Comparison of ENCODE assay signal across 1 cellular context in the genomic region with DNA sequence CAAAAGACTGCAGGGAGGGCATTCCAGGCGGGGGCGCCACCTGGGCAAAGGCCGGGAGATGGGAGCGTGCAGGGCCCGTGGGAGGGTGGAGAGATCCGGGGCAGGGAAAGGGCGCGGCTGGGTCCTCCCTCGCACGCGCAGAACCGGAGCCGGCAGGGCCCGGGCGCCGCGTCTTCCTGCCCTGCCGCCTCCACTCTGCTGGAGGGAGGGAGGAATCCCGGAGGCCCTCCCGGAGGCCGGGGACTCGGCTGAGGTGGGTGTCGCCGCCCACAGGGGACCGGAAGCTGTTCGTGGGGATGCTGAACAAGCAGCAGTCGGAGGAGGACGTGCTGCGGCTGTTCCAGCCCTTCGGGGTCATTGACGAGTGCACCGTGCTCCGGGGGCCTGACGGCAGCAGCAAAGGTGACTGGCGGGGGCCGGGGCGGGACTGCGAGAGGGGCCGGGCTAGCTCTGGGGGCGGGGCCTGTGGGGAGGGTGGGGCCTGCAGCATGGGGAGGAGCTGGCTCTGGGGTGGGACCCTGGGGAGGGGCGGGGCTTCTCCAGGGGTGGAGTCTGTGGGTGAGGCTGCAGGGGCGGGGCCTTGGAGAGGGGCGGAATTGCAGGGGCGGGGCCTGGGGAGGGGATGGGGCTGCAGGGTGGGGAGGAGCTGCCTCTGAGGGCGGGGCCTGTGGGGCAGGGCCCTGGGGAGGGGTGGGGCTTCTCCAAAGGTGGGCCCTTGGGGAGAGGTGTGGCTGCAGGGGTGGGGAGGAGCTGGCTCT.
TF ChIP-seq lines count a peak whose summit lies in the region.

No MANE protein-coding gene starts in this region.

TF ChIP-seq in HEK293, 187 proteins besides CTCF, POLR2A, EP300 and RAD21 (continued from another document and continues in another):
- TF ChIP-seq ZNF398 (tag by site-specific recombination; IDR thresholded peaks at IDR 0.05) (peak; percentile 54), ZFP41 (tag by site-specific recombination; IDR thresholded peaks at IDR 0.05; ENCODE audit: borderline replicate concordance) (no peak), ZNF707 (tag by site-specific recombination; IDR thresholded peaks at IDR 0.05) (no peak), ZNF280C (tag by site-specific recombination; IDR thresholded peaks at IDR 0.05) (no peak), SALL2 (tag by site-specific recombination; IDR thresholded peaks at IDR 0.05; ENCODE audit: borderline replicate concordance) (no peak), HOXC10 (CRISPR knock-in tag; IDR thresholded peaks at IDR 0.05) (no peak), ZNF24 (tag by site-specific recombination; IDR thresholded peaks at IDR 0.05) (no peak), ZBTB11 (tag by site-specific recombination; conservative IDR thresholded peaks at IDR 0.05; ENCODE audit: low read depth) (peak; percentile 66), ZNF324 (tag by site-specific recombination; IDR thresholded peaks at IDR 0.05) (peak; percentile 65), ATF2 (tag by site-specific recombination; IDR thresholded peaks at IDR 0.05; ENCODE audit: low read depth) (no peak), ZNF768 (tag by site-specific recombination; IDR thresholded peaks at IDR 0.05) (no peak), ZBTB21 (tag by site-specific recombination; IDR thresholded peaks at IDR 0.05) (no peak), ZNF785 (tag by site-specific recombination; IDR thresholded peaks at IDR 0.05) (no peak), ZNF571 (tag by site-specific recombination; IDR thresholded peaks at IDR 0.05) (no peak), ZNF16 (tag by site-specific recombination; IDR thresholded peaks at IDR 0.05; ENCODE audit: low read depth) (no peak), PATZ1 (tag by site-specific recombination; IDR thresholded peaks at IDR 0.05) (peak; percentile 90), ZNF114 (tag by site-specific recombination; IDR thresholded peaks at IDR 0.05) (no peak), ZNF596 (tag by site-specific recombination; IDR thresholded peaks at IDR 0.05) (no peak), GLI4 (tag by site-specific recombination; IDR thresholded peaks at IDR 0.05) (no peak), KLF7 (tag by site-specific recombination; IDR thresholded peaks at IDR 0.05; ENCODE audit: borderline replicate concordance) (peak; percentile 77), ZEB2 (tag by site-specific recombination; IDR thresholded peaks at IDR 0.05) (peak; percentile 83), ZNF660 (tag by site-specific recombination; IDR thresholded peaks at IDR 0.05) (no peak; the same call in 1 of the 2 replicates), ZNF221 (tag by site-specific recombination; IDR thresholded peaks at IDR 0.05; ENCODE audit: borderline replicate concordance) (no peak), ZNF791 (tag by site-specific recombination; IDR thresholded peaks at IDR 0.05) (no peak), ZNF792 (tag by site-specific recombination; IDR thresholded peaks at IDR 0.05) (no peak), ZNF341 (tag by site-specific recombination; IDR thresholded peaks at IDR 0.05; ENCODE audit: low read depth) (peak; percentile 85), ZNF140 (tag by site-specific recombination; IDR thresholded peaks at IDR 0.05) (no peak), SETDB1 (IDR thresholded peaks at IDR 0.05; ENCODE audit: insufficient read length, low read length) (no peak), ZNF266 (tag by site-specific recombination; IDR thresholded peaks at IDR 0.05; ENCODE audit: low read depth) (no peak), KLF16 (tag by site-specific recombination; IDR thresholded peaks at IDR 0.05) (peak; percentile 82), HOXD13 (CRISPR knock-in tag; IDR thresholded peaks at IDR 0.05; ENCODE audit: borderline replicate concordance) (no peak), ZSCAN30 (tag by site-specific recombination; IDR thresholded peaks at IDR 0.05) (no peak), GLI2 (tag by site-specific recombination; IDR thresholded peaks at IDR 0.05; ENCODE audit: borderline replicate concordance, low read depth) (no peak), ZNF169 (tag by site-specific recombination; IDR thresholded peaks at IDR 0.05) (no peak), ZNF837 (tag by site-specific recombination; IDR thresholded peaks at IDR 0.05) (0 out of 2 replicates have a peak, but pooled peaks have one; percentile 65), ZNF423 (tag by site-specific recombination; IDR thresholded peaks at IDR 0.05) (no peak), ZNF174 (tag by site-specific recombination; IDR thresholded peaks at IDR 0.05) (no peak), ZNF76 (tag by site-specific recombination; IDR thresholded peaks at IDR 0.05; ENCODE audit: borderline replicate concordance, low read depth) (peak; percentile 45; the same call in 1 of the 2 replicates), ZNF521 (tag by site-specific recombination; IDR thresholded peaks at IDR 0.05) (no peak), GLIS1 (tag by site-specific recombination; IDR thresholded peaks at IDR 0.05) (peak; percentile 88), ZNF549 (tag by site-specific recombination; IDR thresholded peaks at IDR 0.05) (no peak)
- TF ChIP-seq, protein P1, sequence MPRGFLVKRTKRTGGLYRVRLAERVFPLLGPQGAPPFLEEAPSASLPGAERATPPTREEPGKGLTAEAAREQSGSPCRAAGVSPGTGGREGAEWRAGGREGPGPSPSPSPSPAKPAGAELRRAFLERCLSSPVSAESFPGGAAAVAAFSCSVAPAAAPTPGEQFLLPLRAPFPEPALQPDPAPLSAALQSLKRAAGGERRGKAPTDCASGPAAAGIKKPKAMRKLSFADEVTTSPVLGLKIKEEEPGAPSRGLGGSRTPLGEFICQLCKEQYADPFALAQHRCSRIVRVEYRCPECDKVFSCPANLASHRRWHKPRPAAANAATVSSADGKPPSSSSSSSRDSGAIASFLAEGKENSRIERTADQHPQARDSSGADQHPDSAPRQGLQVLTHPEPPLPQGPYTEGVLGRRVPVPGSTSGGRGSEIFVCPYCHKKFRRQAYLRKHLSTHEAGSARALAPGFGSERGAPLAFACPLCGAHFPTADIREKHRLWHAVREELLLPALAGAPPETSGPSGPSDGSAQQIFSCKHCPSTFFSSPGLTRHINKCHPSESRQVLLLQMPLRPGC (tag by site-specific recombination; IDR thresholded peaks at IDR 0.05): no peak
- TF ChIP-seq, protein P2, sequence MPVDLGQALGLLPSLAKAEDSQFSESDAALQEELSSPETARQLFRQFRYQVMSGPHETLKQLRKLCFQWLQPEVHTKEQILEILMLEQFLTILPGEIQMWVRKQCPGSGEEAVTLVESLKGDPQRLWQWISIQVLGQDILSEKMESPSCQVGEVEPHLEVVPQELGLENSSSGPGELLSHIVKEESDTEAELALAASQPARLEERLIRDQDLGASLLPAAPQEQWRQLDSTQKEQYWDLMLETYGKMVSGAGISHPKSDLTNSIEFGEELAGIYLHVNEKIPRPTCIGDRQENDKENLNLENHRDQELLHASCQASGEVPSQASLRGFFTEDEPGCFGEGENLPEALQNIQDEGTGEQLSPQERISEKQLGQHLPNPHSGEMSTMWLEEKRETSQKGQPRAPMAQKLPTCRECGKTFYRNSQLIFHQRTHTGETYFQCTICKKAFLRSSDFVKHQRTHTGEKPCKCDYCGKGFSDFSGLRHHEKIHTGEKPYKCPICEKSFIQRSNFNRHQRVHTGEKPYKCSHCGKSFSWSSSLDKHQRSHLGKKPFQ (tag by site-specific recombination; IDR thresholded peaks at IDR 0.05): no peak
- TF ChIP-seq, protein P3, sequence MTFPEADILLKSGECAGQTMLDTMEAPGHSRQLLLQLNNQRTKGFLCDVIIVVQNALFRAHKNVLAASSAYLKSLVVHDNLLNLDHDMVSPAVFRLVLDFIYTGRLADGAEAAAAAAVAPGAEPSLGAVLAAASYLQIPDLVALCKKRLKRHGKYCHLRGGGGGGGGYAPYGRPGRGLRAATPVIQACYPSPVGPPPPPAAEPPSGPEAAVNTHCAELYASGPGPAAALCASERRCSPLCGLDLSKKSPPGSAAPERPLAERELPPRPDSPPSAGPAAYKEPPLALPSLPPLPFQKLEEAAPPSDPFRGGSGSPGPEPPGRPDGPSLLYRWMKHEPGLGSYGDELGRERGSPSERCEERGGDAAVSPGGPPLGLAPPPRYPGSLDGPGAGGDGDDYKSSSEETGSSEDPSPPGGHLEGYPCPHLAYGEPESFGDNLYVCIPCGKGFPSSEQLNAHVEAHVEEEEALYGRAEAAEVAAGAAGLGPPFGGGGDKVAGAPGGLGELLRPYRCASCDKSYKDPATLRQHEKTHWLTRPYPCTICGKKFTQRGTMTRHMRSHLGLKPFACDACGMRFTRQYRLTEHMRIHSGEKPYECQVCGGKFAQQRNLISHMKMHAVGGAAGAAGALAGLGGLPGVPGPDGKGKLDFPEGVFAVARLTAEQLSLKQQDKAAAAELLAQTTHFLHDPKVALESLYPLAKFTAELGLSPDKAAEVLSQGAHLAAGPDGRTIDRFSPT (tag by site-specific recombination; IDR thresholded peaks at IDR 0.05): peak; percentile 76
